ENCODE assay signal across 8 cellular contexts in genomic region chr3:194488007-194488742, GRCh38. TPM values are rescaled to one million over a fixed set of nuclear protein-coding genes. Genes with fewer than 3 reads are reported as not detected.
A peak's percentile ranks its signal among the peaks of the same experiment; 100 is the strongest.
DNase-seq lines count a peak whose midpoint lies in the region; ATAC-seq and TF ChIP-seq lines count a peak whose summit lies in the region.

No MANE protein-coding gene starts in this region.

- no peak for ATAC-seq in GM18867 (IDR thresholded peaks at IDR 0.05; ENCODE audit: unreplicated experiment)

- peaks cover 10% of the 10 kb centered on the region for H3K27me3 Mint-ChIP-seq in activated naive CD4-positive, alpha-beta T cell treated with anti-CD3 and anti-CD28 coated beads, Interleukin-2, amount 10 ng/mL, durations not matched to agents 7 days and 5 days
- H3K27me3 Mint-ChIP-seq in activated CD4-positive, alpha-beta memory T cell treated with anti-CD3 and anti-CD28 coated beads, Interleukin-2, amount 10 ng/mL, durations not matched to agents 7 days and 5 days = no peaks in the 10 kb centered on the region

- peak overlapping the region; percentile 83 for H3K4me3 Mint-ChIP-seq in activated naive CD4-positive, alpha-beta T cell treated with anti-CD3 and anti-CD28 coated beads, Interleukin-2, amount 10 ng/mL, durations not matched to agents 7 days and 5 days
- H3K4me3 Mint-ChIP-seq in activated CD4-positive, alpha-beta memory T cell treated with anti-CD3 and anti-CD28 coated beads, Interleukin-2, amount 10 ng/mL, durations not matched to agents 7 days and 5 days = peak overlapping the region; percentile 88

- H3K27me3 ChIP-seq in iPS-20b (ENCODE audit: insufficient read depth, low read length) (no peaks in the 10 kb centered on the region), tibial artery (no peaks in the 10 kb centered on the region)

- H3K9me3 Mint-ChIP-seq in activated naive CD4-positive, alpha-beta T cell treated with anti-CD3 and anti-CD28 coated beads, Interleukin-2, amount 10 ng/mL, durations not matched to agents 7 days and 5 days = peaks cover 7% of the 10 kb centered on the region
- no peaks in the 10 kb centered on the region for H3K9me3 Mint-ChIP-seq in activated CD4-positive, alpha-beta memory T cell treated with anti-CD3 and anti-CD28 coated beads, Interleukin-2, amount 10 ng/mL, durations not matched to agents 7 days and 5 days

- H3K27ac Mint-ChIP-seq in activated naive CD4-positive, alpha-beta T cell treated with anti-CD3 and anti-CD28 coated beads, Interleukin-2, amount 10 ng/mL, durations not matched to agents 7 days and 5 days = peak overlapping the region; percentile 92
- peak overlapping the region; percentile 88 for H3K27ac Mint-ChIP-seq in activated CD4-positive, alpha-beta memory T cell treated with anti-CD3 and anti-CD28 coated beads, Interleukin-2, amount 10 ng/mL, durations not matched to agents 7 days and 5 days

- peaks cover 47% of the 10 kb centered on the region for H3K4me1 Mint-ChIP-seq in activated naive CD4-positive, alpha-beta T cell treated with anti-CD3 and anti-CD28 coated beads, Interleukin-2, amount 10 ng/mL, durations not matched to agents 7 days and 5 days
- peaks cover 55% of the 10 kb centered on the region for H3K4me1 Mint-ChIP-seq in activated CD4-positive, alpha-beta memory T cell treated with anti-CD3 and anti-CD28 coated beads, Interleukin-2, amount 10 ng/mL, durations not matched to agents 7 days and 5 days

- no peak for TF ChIP-seq CTCF in tibial artery (IDR thresholded peaks at IDR 0.05)

- H3K27ac ChIP-seq in iPS-20b (ENCODE audit: low read length) = no peak overlapping the region
- peak overlapping the region; percentile 95 to 96 for H3K27ac ChIP-seq in tibial artery

- H3K9me3 ChIP-seq in iPS-20b (ENCODE audit: insufficient read depth, low read depth, low read length) (no peaks in the 10 kb centered on the region), tibial artery (no peaks in the 10 kb centered on the region)

- DNase-seq in activated naive CD4-positive, alpha-beta T cell treated with anti-CD3 and anti-CD28 coated beads, Interleukin-2, amount 10 ng/mL, durations not matched to agents 7 days and 5 days = peak; percentile 28
- DNase-seq in activated naive CD4-positive, alpha-beta T cell (lab: John Stamatoyannopoulos, UW) = no peak
- peak; percentile 24 for DNase-seq in activated CD4-positive, alpha-beta memory T cell treated with anti-CD3 and anti-CD28 coated beads, Interleukin-2, amount 10 ng/mL, durations not matched to agents 7 days and 5 days
- DNase-seq in tibial artery = no peak
- DNase-seq in GOT3 (lab: John Stamatoyannopoulos, UW) = no peak
- no peak for DNase-seq in NCI-H128 (lab: John Stamatoyannopoulos, UW; ENCODE audit: unreplicated experiment)

- intact Hi-C loops in tibial artery (cut with DNase I; ENCODE audit: low total_unique reads) = no loop called here

- CTCF ChIA-PET in activated naive CD4-positive, alpha-beta T cell treated with anti-CD3 and anti-CD28 coated beads, Interleukin-2, amount 10 ng/mL, durations not matched to agents 7 days and 5 days (lab: Charles Lee) = no interaction called here
- CTCF ChIA-PET in activated CD4-positive, alpha-beta memory T cell treated with anti-CD3 and anti-CD28 coated beads, Interleukin-2, amount 10 ng/mL, durations not matched to agents 7 days and 5 days (lab: Charles Lee) = interaction anchor here (1.1 to 1.4 kb wide), 3 partner anchors 16 to 92 kb away, joined by 3 to 4 read pairs (median 3); no protein-coding TSS in a partner anchor

- POLR2A ChIA-PET in activated CD4-positive, alpha-beta memory T cell treated with anti-CD3 and anti-CD28 coated beads, Interleukin-2, amount 10 ng/mL, durations not matched to agents 7 days and 5 days (lab: Charles Lee) = interaction anchor here (1.2 to 8.6 kb wide), 6 partner anchors 9 to 97 kb away, joined by 3 to 84 read pairs (median 6); no protein-coding TSS in a partner anchor

- H3K36me3 Mint-ChIP-seq in activated naive CD4-positive, alpha-beta T cell treated with anti-CD3 and anti-CD28 coated beads, Interleukin-2, amount 10 ng/mL, durations not matched to agents 7 days and 5 days = peaks cover 15% of the 10 kb centered on the region
- peaks cover 24% of the 10 kb centered on the region for H3K36me3 Mint-ChIP-seq in activated CD4-positive, alpha-beta memory T cell treated with anti-CD3 and anti-CD28 coated beads, Interleukin-2, amount 10 ng/mL, durations not matched to agents 7 days and 5 days (ENCODE audit: low read depth)

- H3K9ac ChIP-seq in iPS-20b (ENCODE audit: low read depth, low read length) = peak overlapping the region; percentile 33; the same call in 1 of the 2 replicates

- peaks cover 10% of the 10 kb centered on the region for H3K36me3 ChIP-seq in iPS-20b (ENCODE audit: insufficient read depth, low read depth, low read length)
- no peaks in the 10 kb centered on the region for H3K36me3 ChIP-seq in tibial artery

- H3K4me3 ChIP-seq in iPS-20b (ENCODE audit: low read length) (peak overlapping the region; percentile 58; the same call in 1 of the 2 replicates), tibial artery (peak overlapping the region; percentile 85 to 88)

- peaks cover 5% of the 10 kb centered on the region for H3K4me1 ChIP-seq in iPS-20b (ENCODE audit: insufficient read depth, low read length)
- peaks cover 0 to 59% (median 33%) of the 10 kb centered on the region in 4 donors for H3K4me1 ChIP-seq in tibial artery

RNA-seq across cellular contexts. Expression of gene ATP13A3, which starts 1.4 kb away (rescaled TPM):
- 10 to 100 TPM; 76.8 to 77.8 TPM for total RNA-seq in activated CD4-positive, alpha-beta memory T cell treated with anti-CD3 and anti-CD28 coated beads, Interleukin-2, amount 10 ng/mL, durations not matched to agents 7 days and 5 days

Comparison
In these comparisons a context has a peak if more than half of its experiments do, and no peak if none do; other contexts are left out.
1. DNase-seq: peak in activated naive CD4-positive, alpha-beta T cell treated with anti-CD3 and anti-CD28 coated beads, Interleukin-2, amount 10 ng/mL, durations not matched to agents 7 days and 5 days (single experiment) and activated CD4-positive, alpha-beta memory T cell treated with anti-CD3 and anti-CD28 coated beads, Interleukin-2, amount 10 ng/mL, durations not matched to agents 7 days and 5 days (single experiment); none in activated naive CD4-positive, alpha-beta T cell (0 of 4), tibial artery (0 of 2), GOT3 (single experiment) and NCI-H128 (single experiment).